In the genomic region with DNA sequence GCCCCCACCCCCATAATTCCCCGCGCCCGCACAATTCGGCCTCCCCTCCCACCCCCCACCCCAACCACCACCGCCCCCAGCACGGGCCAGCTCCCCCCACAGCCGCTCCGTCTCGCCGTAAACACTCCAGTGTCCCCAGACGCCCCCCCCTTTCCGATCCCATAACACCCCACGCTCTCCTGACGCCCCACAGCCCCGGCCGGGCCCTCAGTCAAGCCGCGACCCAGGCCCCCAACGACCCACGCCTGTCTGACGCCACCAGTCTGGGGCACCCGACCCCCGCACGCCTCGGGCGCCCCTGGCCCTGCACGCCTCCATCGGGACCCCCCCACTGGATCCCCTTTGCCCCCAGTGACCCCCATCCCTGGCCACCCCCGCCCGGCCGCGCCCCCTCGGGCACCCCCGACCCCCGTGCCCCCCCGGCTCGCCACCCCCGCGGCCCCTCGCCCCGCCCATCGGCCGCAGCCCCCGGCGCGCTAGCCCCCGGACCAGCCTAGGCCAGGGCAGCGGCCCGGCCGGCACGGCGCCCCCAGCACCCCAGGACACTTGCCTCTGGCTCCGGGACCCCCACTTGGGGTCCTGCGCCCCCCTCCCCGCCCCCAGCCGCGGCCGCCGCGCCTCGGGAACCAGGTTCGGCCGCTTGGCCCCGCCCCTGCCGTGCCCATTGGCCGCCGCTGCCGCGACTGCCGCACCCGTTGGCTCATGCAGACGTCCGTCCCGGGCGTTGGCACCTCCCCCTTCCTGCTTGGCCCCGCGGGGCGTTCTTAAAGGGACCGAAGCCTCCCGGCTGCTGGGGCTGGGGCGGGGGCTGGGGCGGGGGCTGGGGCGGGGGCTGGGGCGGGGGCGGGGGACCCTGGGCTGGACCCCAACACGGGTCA, we compare ENCODE assay signal across 8 cellular contexts. TPM values are rescaled to one million over a fixed set of nuclear protein-coding genes. Genes with fewer than 3 reads are reported as not detected.
DNase-seq lines count a peak whose midpoint lies in the region; ATAC-seq and TF ChIP-seq lines count a peak whose summit lies in the region.

A gene (minus strand): TSS at position 638 of the 878 bp plus-strand sequence. CDS start 1,603 bp downstream, outside the sequence.

- H3K4me1 Mint-ChIP-seq in activated naive CD8-positive, alpha-beta T cell treated with anti-CD3 and anti-CD28 coated beads, Interleukin-2, amount 10 ng/mL, durations not matched to agents 7 days and 5 days: peaks cover 10% of the 10 kb centered on the region

- intact Hi-C loops in head of caudate nucleus (cut with DNase I): no loop called here
- intact Hi-C loops in ovary (cut with DNase I): no loop called here

- TF ChIP-seq EP300 in ovary (IDR thresholded peaks at IDR 0.05): no peak

- DNase-seq in GM04504 (ENCODE audit: low read depth): peak; percentile 71
- DNase-seq in NCI-H1105 (lab: John Stamatoyannopoulos, UW): peak; percentile 89
- DNase-seq in SW 1271 (lab: John Stamatoyannopoulos, UW): peak; percentile 29 to 72
- peak; percentile 96 for DNase-seq in activated naive CD8-positive, alpha-beta T cell treated with anti-CD3 and anti-CD28 coated beads, Interleukin-2, amount 10 ng/mL, durations not matched to agents 7 days and 5 days
- peak; percentile 91 to 98 (median 96) for DNase-seq in head of caudate nucleus
- DNase-seq in ovary: peak; percentile 94 to 97 (median 96)
- DNase-seq in thoracic aorta (ENCODE audit: low spot score): peak; percentile 69

- no peak for TF ChIP-seq POLR2A in ovary (IDR thresholded peaks at IDR 0.05)

- H3K9me3 ChIP-seq in ovary (no peaks in the 10 kb centered on the region), thoracic aorta (no peaks in the 10 kb centered on the region)

- POLR2A ChIA-PET in activated naive CD8-positive, alpha-beta T cell treated with anti-CD3 and anti-CD28 coated beads, Interleukin-2, amount 10 ng/mL, durations not matched to agents 7 days and 5 days (lab: Charles Lee): interaction anchor here (0.7 to 2.8 kb wide), 13 partner anchors 8 to 304 kb away, joined by 3 to 64 read pairs (median 4); a partner anchor contains a TSS

- H3K36me3 ChIP-seq in ovary (no peaks in the 10 kb centered on the region), thoracic aorta (peaks cover 18% of the 10 kb centered on the region)

- H3K4me3 ChIP-seq in ovary: peak within 1 kb of the TSS; percentile 93
- H3K4me3 ChIP-seq in thoracic aorta: peak within 1 kb of the TSS; percentile 82

- 0 to 2% (median 0%) methylated on average over 8 to 86 of the region's 86 CpGs for WGBS in ovary, 3 donors

- ATAC-seq in HG02610 (IDR thresholded peaks at IDR 0.05; ENCODE audit: unreplicated experiment): peak; percentile 91
- ATAC-seq in activated naive CD8-positive, alpha-beta T cell treated with anti-CD3 and anti-CD28 coated beads, Interleukin-2, amount 10 ng/mL, durations not matched to agents 7 days and 5 days (ENCODE audit: low read depth): peak; percentile 92
- peak; percentile 62 for ATAC-seq in thoracic aorta (ENCODE audit: insufficient number of reproducible peaks, low FRiP score, low read depth)

- H3K36me3 Mint-ChIP-seq in activated naive CD8-positive, alpha-beta T cell treated with anti-CD3 and anti-CD28 coated beads, Interleukin-2, amount 10 ng/mL, durations not matched to agents 7 days and 5 days: peaks cover 5% of the 10 kb centered on the region

- H3K4me3 Mint-ChIP-seq in activated naive CD8-positive, alpha-beta T cell treated with anti-CD3 and anti-CD28 coated beads, Interleukin-2, amount 10 ng/mL, durations not matched to agents 7 days and 5 days: peak within 1 kb of the TSS; percentile 95

- H3K9me3 Mint-ChIP-seq in activated naive CD8-positive, alpha-beta T cell treated with anti-CD3 and anti-CD28 coated beads, Interleukin-2, amount 10 ng/mL, durations not matched to agents 7 days and 5 days: no peaks in the 10 kb centered on the region

- H3K4me1 ChIP-seq in ovary (ENCODE audit: insufficient read depth): no peaks in the 10 kb centered on the region
- peaks cover 11 to 20% of the 10 kb centered on the region in 2 donors for H3K4me1 ChIP-seq in thoracic aorta (ENCODE audit: control insufficient read depth in 1 of 2, low read depth in 2 of 2)

- H3K27ac ChIP-seq in ovary: peak within 1 kb of the TSS; percentile 82 to 99
- H3K27ac ChIP-seq in thoracic aorta: peak within 1 kb of the TSS; percentile 75 to 79

- TF ChIP-seq CTCF in ovary (IDR thresholded peaks at IDR 0.05): no peak
- no peak for TF ChIP-seq CTCF in thoracic aorta (IDR thresholded peaks at IDR 0.05)

- H3K27ac Mint-ChIP-seq in activated naive CD8-positive, alpha-beta T cell treated with anti-CD3 and anti-CD28 coated beads, Interleukin-2, amount 10 ng/mL, durations not matched to agents 7 days and 5 days: peak within 1 kb of the TSS; percentile 99

- no peaks in the 10 kb centered on the region for H3K27me3 ChIP-seq in ovary
- no peaks in the 10 kb centered on the region for H3K27me3 ChIP-seq in thoracic aorta (replicated peaks; ENCODE audit: insufficient read depth)

- no peaks in the 10 kb centered on the region for H3K27me3 Mint-ChIP-seq in activated naive CD8-positive, alpha-beta T cell treated with anti-CD3 and anti-CD28 coated beads, Interleukin-2, amount 10 ng/mL, durations not matched to agents 7 days and 5 days

RNA-seq across cellular contexts. Expression of the gene that starts here (rescaled TPM):
- 100 to 1,000 TPM; 261 to 275 TPM for total RNA-seq in activated naive CD8-positive, alpha-beta T cell treated with anti-CD3 and anti-CD28 coated beads, Interleukin-2, amount 10 ng/mL, durations not matched to agents 7 days and 5 days
- 100 to 1,000 TPM; 198 to 354 (median 290) TPM for total RNA-seq in ovary
- polyA plus RNA-seq in ovary: 100 to 1,000 TPM in 1 of 2 donors, 10 to 100 TPM in 1; 14.1 to 319 TPM
- total RNA-seq in thoracic aorta: 100 to 1,000 TPM; 237 to 446 TPM

Comparison
In these comparisons a context has a peak if more than half of its experiments do, and no peak if none do; other contexts are left out.
1. Peak in every context shown above with its lines: DNase-seq, ATAC-seq, H3K4me3 ChIP-seq and H3K27ac ChIP-seq.